In the genomic region with DNA sequence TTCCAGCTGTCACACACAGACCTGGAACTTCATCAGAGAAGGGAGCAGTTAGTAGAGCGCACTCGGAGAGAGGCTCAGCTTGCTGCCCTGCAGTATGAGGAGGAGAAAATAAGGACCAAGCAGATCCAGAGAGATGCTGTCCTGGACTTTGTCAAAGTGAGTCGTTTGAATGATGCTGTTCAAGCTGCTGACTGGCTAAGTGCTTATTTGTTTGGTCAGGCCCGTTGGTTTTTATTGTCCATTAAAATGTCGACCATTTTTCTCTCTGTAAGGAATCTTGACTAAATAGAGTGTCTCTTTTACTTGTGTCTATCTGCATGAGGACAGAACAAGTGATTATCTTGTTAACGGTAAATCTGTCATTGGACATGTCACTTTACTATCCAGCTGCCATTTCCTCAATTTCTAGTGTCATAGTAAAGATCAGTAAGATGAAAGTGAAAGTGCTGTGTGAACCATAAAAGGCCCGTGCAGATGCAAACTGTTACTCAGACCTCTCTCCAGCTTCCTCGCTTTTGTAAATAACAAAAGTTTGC, we compare ENCODE assay signal across 8 cellular contexts. TPM values are rescaled to one million over a fixed set of nuclear protein-coding genes. Genes with fewer than 3 reads are reported as not detected.
DNase-seq lines count a peak whose midpoint lies in the region; ATAC-seq and TF ChIP-seq lines count a peak whose summit lies in the region.

No MANE protein-coding gene starts in this region.

- intact Hi-C loops in left ventricle myocardium inferior (cut with micrococcal nuclease) (no loop called here), right cardiac atrium (cut with DNase I) (no loop called here), spleen (cut with DNase I; ENCODE audit: low total_unique reads) (no loop called here), ascending aorta (cut with DNase I) (no loop called here)

- H4K20me1 ChIP-seq in OCI-LY3 (ENCODE audit: insufficient read depth, low read length), result no peaks in the 10 kb centered on the region; the same call in 1 of the 2 replicates

- H3K4me3 ChIP-seq in left ventricle myocardium inferior (peak overlapping the region; percentile 32), right cardiac atrium (ENCODE audit: low read length) (no peak overlapping the region), OCI-LY3 (ENCODE audit: low read length) (peak overlapping the region; percentile 48), spleen (peak overlapping the region in 4 of 8 donors; percentile 13 to 50 (median 22)), ascending aorta (peak overlapping the region in 1 of 2 donors; percentile 7)

- ATAC-seq in right cardiac atrium, result no peak
- ATAC-seq in HG02884 (IDR thresholded peaks at IDR 0.05; ENCODE audit: unreplicated experiment), result peak; percentile 83

- no peak overlapping the region for H2AFZ ChIP-seq in OCI-LY3 (ENCODE audit: low read depth, low read length)

- H3K4me2 ChIP-seq in OCI-LY3 (ENCODE audit: low read length), result peak overlapping the region; percentile 57

- no peaks in the 10 kb centered on the region for H3K9me3 ChIP-seq in left ventricle myocardium inferior (replicated peaks)
- H3K9me3 ChIP-seq in right cardiac atrium (ENCODE audit: control insufficient read depth, low read length), result no peaks in the 10 kb centered on the region
- no peaks in the 10 kb centered on the region for H3K9me3 ChIP-seq in OCI-LY3 (ENCODE audit: insufficient read depth, low read length)
- no peaks in the 10 kb centered on the region for H3K9me3 ChIP-seq in spleen
- no peaks in the 10 kb centered on the region for H3K9me3 ChIP-seq in ascending aorta

- no peaks in the 10 kb centered on the region for H3K79me2 ChIP-seq in OCI-LY3 (ENCODE audit: low read length)

- no peak overlapping the region for H3K9ac ChIP-seq in OCI-LY3 (ENCODE audit: low read length)

- peaks cover 89% of the 10 kb centered on the region for H3K36me3 ChIP-seq in left ventricle myocardium inferior
- H3K36me3 ChIP-seq in OCI-LY3 (replicated peaks; ENCODE audit: low read depth, low read length), result peaks cover 45% of the 10 kb centered on the region
- peaks cover 0 to 93% (median 48%) of the 10 kb centered on the region in 6 donors for H3K36me3 ChIP-seq in spleen
- H3K36me3 ChIP-seq in ascending aorta, result peaks cover 39 to 75% of the 10 kb centered on the region in 2 donors

- TF ChIP-seq CTCF in left ventricle myocardium inferior (IDR thresholded peaks at IDR 0.05; ENCODE audit: borderline replicate concordance) (no peak), OCI-LY3 (IDR thresholded peaks at IDR 0.05; ENCODE audit: low read depth, low read length) (no peak), spleen (IDR thresholded peaks at IDR 0.05 in 8 of 11, conservative IDR thresholded peaks at IDR 0.05 in 3 of 11) (no peak), ascending aorta (IDR thresholded peaks at IDR 0.05) (no peak)

- no peak for TF ChIP-seq POLR2A in spleen (IDR thresholded peaks at IDR 0.05)

- H3K27ac ChIP-seq in left ventricle myocardium inferior (replicated peaks), result peak overlapping the region; percentile 24
- H3K27ac ChIP-seq in right cardiac atrium (ENCODE audit: low read length), result no peak overlapping the region
- peak overlapping the region; percentile 32 for H3K27ac ChIP-seq in OCI-LY3 (ENCODE audit: low read length)
- H3K27ac ChIP-seq in spleen, result peak overlapping the region; percentile 67 to 87 (median 79)
- no peak overlapping the region for H3K27ac ChIP-seq in ascending aorta

- WGBS in right cardiac atrium, result 72% methylated on average over 8 of the region's 8 CpGs
- 26 to 30% (median 29%) methylated on average over 8 of the region's 8 CpGs for WGBS in spleen, 5 donors

- H3K4me1 ChIP-seq in left ventricle myocardium inferior (no peaks in the 10 kb centered on the region), right cardiac atrium (ENCODE audit: control insufficient read depth, insufficient read depth, low read length) (no peaks in the 10 kb centered on the region), OCI-LY3 (ENCODE audit: low read length) (peaks cover 12% of the 10 kb centered on the region), spleen (peaks cover 3 to 36% (median 15%) of the 10 kb centered on the region in 6 donors), ascending aorta (no peaks in the 10 kb centered on the region)

- H3K27me3 ChIP-seq in left ventricle myocardium inferior (ENCODE audit: low read depth) (no peaks in the 10 kb centered on the region), right cardiac atrium (ENCODE audit: control insufficient read depth, insufficient read depth) (no peaks in the 10 kb centered on the region), OCI-LY3 (ENCODE audit: low read depth, low read length) (no peaks in the 10 kb centered on the region), spleen (replicated peaks in 1 of 7) (no peaks in the 10 kb centered on the region), ascending aorta (no peaks in the 10 kb centered on the region)

- DNase-seq in left ventricle myocardium inferior (no peak), right cardiac atrium (no peak), spleen (no peak), ascending aorta (ENCODE audit: low spot score in 2 of 2) (no peak), NCI-H82 (lab: John Stamatoyannopoulos, UW) (no peak)
- peak; percentile 10 for DNase-seq in effector CD4-positive, alpha-beta T cell

RNA-seq across cellular contexts. Expression of gene LRCH3, which starts 56.9 kb away (rescaled TPM):
- total RNA-seq in left ventricle myocardium inferior, result 25.8 TPM
- total RNA-seq in right cardiac atrium, result 10 to 100 TPM; 23.1 to 27.0 (median 25.1) TPM
- 16.3 TPM for polyA plus RNA-seq in right cardiac atrium
- total RNA-seq in spleen, result 10 to 100 TPM; 56.1 to 86.2 (median 68.8) TPM
- polyA plus RNA-seq in spleen, result 10 to 100 TPM in 1 of 3 donors, 1 to 10 TPM in 2; 7.7 to 13.1 (median 8.6) TPM
- total RNA-seq in ascending aorta, result 22.2 TPM

Comparison
In these comparisons a context has a peak if more than half of its experiments do, and no peak if none do; other contexts are left out.
1. H3K27ac ChIP-seq: peak in left ventricle myocardium inferior (single experiment), OCI-LY3 (single experiment) and spleen (8 of 8); none in right cardiac atrium (single experiment) and ascending aorta (0 of 2).